ENCODE assay signal across 24 cellular contexts in the genomic region with DNA sequence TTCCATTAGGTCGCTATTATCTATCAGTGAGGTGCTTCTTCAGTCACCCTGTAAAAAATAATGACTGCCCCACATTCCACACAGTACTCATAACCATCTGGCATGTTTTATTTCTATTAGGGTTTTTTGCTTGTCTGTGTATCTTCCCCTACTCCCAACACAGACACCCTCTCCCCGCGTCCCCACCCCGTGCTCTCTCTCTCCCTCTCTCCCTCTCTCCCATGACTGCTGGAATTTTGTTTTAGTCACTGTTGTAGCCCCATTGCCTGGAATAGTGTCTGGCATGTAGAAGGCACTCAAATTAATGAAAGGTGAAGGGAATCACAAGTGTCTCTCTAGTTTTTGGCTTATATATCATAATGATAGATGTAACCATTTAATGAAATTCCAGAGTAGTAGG.
DNase-seq lines count a peak whose midpoint lies in the region; ATAC-seq, FAIRE-seq and TF ChIP-seq lines count a peak whose summit lies in the region.
"Had no signal": no experiment of that assay in that cellular context is flagged by ENCODE, and none has a peak within 500 bp of the region (broad histone marks: within the 10 kb centered on the region; RNA-seq: fewer than 3 reads in every experiment).

No MANE protein-coding gene starts in this region.

- no peak for FAIRE-seq in K562 (lab: Jason Lieb, UNC)
- FAIRE-seq: A204.1, GM19239, H1 had no signal

- no peak overlapping the region for H3K4me3 Mint-ChIP-seq in activated T-cell treated with anti-CD3 and anti-CD28 coated beads, Interleukin-2, amount 50 U/mL, for 72 hours
- no peak overlapping the region for H3K4me3 Mint-ChIP-seq in MCF 10A (ENCODE audit: unreplicated experiment)
- H3K4me3 Mint-ChIP-seq: B cell; CD8-positive, alpha-beta T cell had no signal

- peaks cover 24% of the 10 kb centered on the region for H3K4me1 Mint-ChIP-seq in activated T-cell treated with anti-CD3 and anti-CD28 coated beads, Interleukin-2, amount 50 U/mL, for 72 hours (ENCODE audit: low read depth)
- H3K4me1 Mint-ChIP-seq in MCF 10A (ENCODE audit: insufficient read depth, unreplicated experiment) = peaks cover 6% of the 10 kb centered on the region

- TF ChIP-seq CTCF in MCF 10A (IDR thresholded peaks at IDR 0.05; ENCODE audit: unreplicated experiment) = no peak
- no peak for TF ChIP-seq CTCF in breast epithelium (IDR thresholded peaks at IDR 0.05)
- TF ChIP-seq CTCF in K562 (IDR thresholded peaks at IDR 0.05 in 2 of 3, conservative IDR thresholded peaks at IDR 0.05 in 1 of 3; ENCODE audit: insufficient read depth in 2 of 3, low read depth in 1 of 3, low read length in 3 of 3) = no peak

- H2AFZ ChIP-seq in K562 (ENCODE audit: low read depth, low read length) = no peak overlapping the region
- H2AFZ ChIP-seq: GM23248 had no signal

- peaks cover 21 to 45% of the 10 kb centered on the region in 2 donors for H3K36me3 Mint-ChIP-seq in activated T-cell treated with anti-CD3 and anti-CD28 coated beads, Interleukin-2, amount 50 U/mL, for 72 hours (ENCODE audit: insufficient read depth in 2 of 2)
- H3K36me3 Mint-ChIP-seq in MCF 10A (ENCODE audit: insufficient read depth, unreplicated experiment) = peaks cover 14% of the 10 kb centered on the region

- peaks cover 88% of the 10 kb centered on the region for H3K79me2 ChIP-seq in K562 (ENCODE audit: control insufficient read depth, insufficient read depth, low read length)

- H3K9me1 ChIP-seq in K562 (ENCODE audit: control insufficient read depth, insufficient read depth, low read length) = no peaks in the 10 kb centered on the region

- no peaks in the 10 kb centered on the region for H4K20me1 ChIP-seq in K562 (replicated peaks; ENCODE audit: control insufficient read depth, insufficient read depth, low read length)
- H4K20me1 ChIP-seq: BLaER1 had no signal

- in situ Hi-C loops in K562 (cut with MboI) = no loop called here

- H3K9me3 Mint-ChIP-seq in activated T-cell treated with anti-CD3 and anti-CD28 coated beads, Interleukin-2, amount 50 U/mL, for 72 hours = peaks cover 7 to 8% of the 10 kb centered on the region in 2 donors
- H3K9me3 Mint-ChIP-seq in MCF 10A (ENCODE audit: unreplicated experiment) = peaks cover 11% of the 10 kb centered on the region

- H3K9ac ChIP-seq in K562 (ENCODE audit: insufficient read depth in 1 of 2, low read depth in 2 of 2, low read length in 2 of 2) = no peak overlapping the region
- H3K9ac ChIP-seq: BLaER1, GM23248 had no signal

- H3K27me3 Mint-ChIP-seq in activated T-cell treated with anti-CD3 and anti-CD28 coated beads, Interleukin-2, amount 50 U/mL, for 72 hours (ENCODE audit: low read depth) = no peaks in the 10 kb centered on the region
- no peaks in the 10 kb centered on the region for H3K27me3 Mint-ChIP-seq in MCF 10A (ENCODE audit: insufficient read depth, unreplicated experiment)
- H3K27me3 Mint-ChIP-seq: B cell; CD4-positive, CD25-positive, alpha-beta regulatory T cell had no signal

- DNase-seq in activated T-cell treated with anti-CD3 and anti-CD28 coated beads, Interleukin-2, amount 50 U/mL, for 72 hours = no peak
- DNase-seq in activated T-cell treated with anti-CD3 and anti-CD28 coated beads for 4 hours (no peak), MCF 10A (ENCODE audit: unreplicated experiment) (no peak), breast epithelium (ENCODE audit: low spot score in 2 of 2) (no peak), K562 (ENCODE audit: extremely low read depth in 1 of 4, low spot score in 3 of 4) (no peak), NCI-H1436 (lab: John Stamatoyannopoulos, UW) (no peak), germinal center (ENCODE audit: low spot score) (no peak)
- DNase-seq: Caco-2; CD4-positive, CD25-positive, alpha-beta regulatory T cell; CD8-positive, alpha-beta T cell; DMS153; EL; GDM1; GM23248; H7; HCEC 1CT had no signal

- 88% methylated on average over 4 of the region's 4 CpGs for WGBS in K562 (ENCODE audit: insufficient coverage, low coverage, missing lambda C conversion rate)

- TF ChIP-seq POLR2A in breast epithelium (IDR thresholded peaks at IDR 0.05) = no peak
- TF ChIP-seq POLR2A in K562 (conservative IDR thresholded peaks at IDR 0.05) = no peak

- H3K36me3 ChIP-seq in breast epithelium (no peaks in the 10 kb centered on the region), K562 (ENCODE audit: control insufficient read depth, insufficient read depth, low read length) (peaks cover 53% of the 10 kb centered on the region; the same call in 2 of the 3 replicates)

- H3K4me3 ChIP-seq in breast epithelium = no peak overlapping the region
- no peak overlapping the region for H3K4me3 ChIP-seq in K562
- H3K4me3 ChIP-seq: BLaER1, GM12878, GM23248 had no signal

- BruUV-seq in MCF 10A (replicated peaks; lab: Mats Ljungman, UMichigan) (no TSS peak), K562 (replicated peaks; lab: Mats Ljungman, UMichigan) (no TSS peak)

- TF ChIP-seq RAD21 in K562 (CRISPR knock-in tag; conservative IDR thresholded peaks at IDR 0.05 in 1 of 2, IDR thresholded peaks at IDR 0.05 in 1 of 2) = no peak

- intact Hi-C loops in MCF 10A (cut with micrococcal nuclease) (no loop called here), breast epithelium (cut with DNase I; ENCODE audit: low total_unique reads) (no loop called here), K562 (cut with micrococcal nuclease) (no loop called here)

- H3K27ac Mint-ChIP-seq in activated T-cell treated with anti-CD3 and anti-CD28 coated beads, Interleukin-2, amount 50 U/mL, for 72 hours = peak overlapping the region; percentile 54
- peak overlapping the region; percentile 1 for H3K27ac Mint-ChIP-seq in MCF 10A (ENCODE audit: low read depth, unreplicated experiment)
- H3K27ac Mint-ChIP-seq: B cell had no signal

- H3K27ac ChIP-seq in breast epithelium = no peak overlapping the region
- H3K27ac ChIP-seq in K562 (ENCODE audit: extremely low read depth, low read depth, low read length) = no peak overlapping the region
- H3K27ac ChIP-seq: 22Rv1, BLaER1, C4-2B, GM23248 had no signal

- no peaks in the 10 kb centered on the region for H3K27me3 ChIP-seq in breast epithelium
- no peaks in the 10 kb centered on the region for H3K27me3 ChIP-seq in K562 (ENCODE audit: control insufficient read depth in 2 of 2, insufficient read depth in 2 of 2, low read length in 2 of 2)
- H3K27me3 ChIP-seq: BLaER1 had no signal

- H3K4me2 ChIP-seq in K562 (ENCODE audit: insufficient read depth, low read length) = no peak overlapping the region
- H3K4me2 ChIP-seq: BLaER1 had no signal

- POLR2A ChIA-PET in MCF 10A (lab: Yijun Ruan, JAX) = no interaction called here
- POLR2A ChIA-PET in K562 (lab: Yijun Ruan, JAX) = interaction anchor here (0.6 kb wide), 1 partner anchor 1584 kb away, joined by 3 read pairs; no protein-coding TSS in a partner anchor

- no peak for TF ChIP-seq EP300 in K562 (IDR thresholded peaks at IDR 0.05; ENCODE audit: low read length)

- H3K9me3 ChIP-seq in breast epithelium = no peaks in the 10 kb centered on the region
- H3K9me3 ChIP-seq in K562 (replicated peaks; ENCODE audit: control insufficient read depth, insufficient read depth, low read depth, low read length) = no peaks in the 10 kb centered on the region
- H3K9me3 ChIP-seq: Caco-2 had no signal

- no peak for ATAC-seq in activated T-cell treated with anti-CD3 and anti-CD28 coated beads, Interleukin-2, amount 50 U/mL, for 72 hours (replicated peaks in 1 of 2)
- peak; percentile 66 for ATAC-seq in K562
- ATAC-seq: CD8-positive, alpha-beta T cell; GM12878 had no signal

- CTCF ChIA-PET in MCF 10A (lab: Yijun Ruan, JAX) (no interaction called here), K562 (lab: Yijun Ruan, JAX; ENCODE audit: low intra/inter-chr PET ratio) (interaction anchor here (0.7 kb wide), 1 partner anchor 189 kb away, joined by 3 read pairs; no protein-coding TSS in a partner anchor)

- H3K4me1 ChIP-seq in breast epithelium = no peaks in the 10 kb centered on the region
- H3K4me1 ChIP-seq in K562 (replicated peaks in 1 of 2; ENCODE audit: control insufficient read depth in 2 of 2, insufficient read depth in 2 of 2, low read length in 2 of 2) = no peaks in the 10 kb centered on the region
- H3K4me1 ChIP-seq: BLaER1 had no signal

TF ChIP-seq in K562, 482 proteins besides CTCF, POLR2A, EP300 and RAD21 (continues in another document):
- TF ChIP-seq CREBBP (IDR thresholded peaks at IDR 0.05; ENCODE audit: low read depth, low read length) (no peak), TAF9B (IDR thresholded peaks at IDR 0.05; ENCODE audit: partially characterized antibody) (no peak), FOXP1 (CRISPR knock-in tag; IDR thresholded peaks at IDR 0.05) (no peak), FOSL1 (tag; conservative IDR thresholded peaks at IDR 0.05) (no peak), FOXJ3 (CRISPR knock-in tag; IDR thresholded peaks at IDR 0.05) (no peak), THRAP3 (IDR thresholded peaks at IDR 0.05; ENCODE audit: borderline replicate concordance) (no peak), ZNF778 (CRISPR knock-in tag; IDR thresholded peaks at IDR 0.05) (no peak), ZNF121 (CRISPR knock-in tag; conservative IDR thresholded peaks at IDR 0.05) (no peak)
- TF ChIP-seq, protein P1, sequence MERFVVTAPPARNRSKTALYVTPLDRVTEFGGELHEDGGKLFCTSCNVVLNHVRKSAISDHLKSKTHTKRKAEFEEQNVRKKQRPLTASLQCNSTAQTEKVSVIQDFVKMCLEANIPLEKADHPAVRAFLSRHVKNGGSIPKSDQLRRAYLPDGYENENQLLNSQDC (CRISPR knock-in tag; IDR thresholded peaks at IDR 0.05) = no peak
- TF ChIP-seq, protein P2, sequence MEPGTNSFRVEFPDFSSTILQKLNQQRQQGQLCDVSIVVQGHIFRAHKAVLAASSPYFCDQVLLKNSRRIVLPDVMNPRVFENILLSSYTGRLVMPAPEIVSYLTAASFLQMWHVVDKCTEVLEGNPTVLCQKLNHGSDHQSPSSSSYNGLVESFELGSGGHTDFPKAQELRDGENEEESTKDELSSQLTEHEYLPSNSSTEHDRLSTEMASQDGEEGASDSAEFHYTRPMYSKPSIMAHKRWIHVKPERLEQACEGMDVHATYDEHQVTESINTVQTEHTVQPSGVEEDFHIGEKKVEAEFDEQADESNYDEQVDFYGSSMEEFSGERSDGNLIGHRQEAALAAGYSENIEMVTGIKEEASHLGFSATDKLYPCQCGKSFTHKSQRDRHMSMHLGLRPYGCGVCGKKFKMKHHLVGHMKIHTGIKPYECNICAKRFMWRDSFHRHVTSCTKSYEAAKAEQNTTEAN (CRISPR knock-in tag; IDR thresholded peaks at IDR 0.05) = no peak
- TF ChIP-seq, protein P3, sequence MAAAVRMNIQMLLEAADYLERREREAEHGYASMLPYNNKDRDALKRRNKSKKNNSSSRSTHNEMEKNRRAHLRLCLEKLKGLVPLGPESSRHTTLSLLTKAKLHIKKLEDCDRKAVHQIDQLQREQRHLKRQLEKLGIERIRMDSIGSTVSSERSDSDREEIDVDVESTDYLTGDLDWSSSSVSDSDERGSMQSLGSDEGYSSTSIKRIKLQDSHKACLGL (CRISPR knock-in tag; IDR thresholded peaks at IDR 0.05; ENCODE audit: borderline replicate concordance, poor library complexity, severe bottlenecking) = no peak
